Comparison of ENCODE assay signal across 9 cellular contexts in the genomic region with DNA sequence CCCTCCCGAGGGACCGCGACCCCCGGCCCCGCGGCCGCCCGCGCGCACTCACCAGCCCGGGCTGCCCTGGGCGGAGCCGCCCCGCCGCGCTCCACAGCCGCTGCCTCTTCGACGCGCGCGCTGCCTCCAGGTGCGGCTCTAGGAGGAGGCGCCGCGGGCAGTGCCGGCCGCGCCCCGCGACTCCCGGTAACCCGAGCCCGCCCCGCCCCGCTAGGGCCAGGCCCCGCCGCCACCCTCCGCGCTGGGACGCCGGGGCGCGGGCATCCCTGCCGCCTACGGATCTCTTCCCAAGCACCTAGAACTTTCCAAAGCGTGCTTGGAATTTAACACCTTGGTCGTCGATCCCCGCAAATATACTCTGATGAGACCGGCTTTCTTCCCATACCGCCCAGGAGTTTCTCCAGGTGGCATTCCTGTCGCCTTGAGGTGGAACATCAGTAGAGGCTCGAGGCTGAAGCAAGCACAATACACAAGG. TPM values are rescaled to one million over a fixed set of nuclear protein-coding genes. Genes with fewer than 3 reads are reported as not detected.
DNase-seq lines count a peak whose midpoint lies in the region; ATAC-seq, FAIRE-seq and TF ChIP-seq lines count a peak whose summit lies in the region.
"Had no signal": no experiment of that assay in that cellular context is flagged by ENCODE, and none has a peak within 500 bp of the region (broad histone marks: within the 10 kb centered on the region; RNA-seq: fewer than 3 reads in every experiment).

A gene with protein sequence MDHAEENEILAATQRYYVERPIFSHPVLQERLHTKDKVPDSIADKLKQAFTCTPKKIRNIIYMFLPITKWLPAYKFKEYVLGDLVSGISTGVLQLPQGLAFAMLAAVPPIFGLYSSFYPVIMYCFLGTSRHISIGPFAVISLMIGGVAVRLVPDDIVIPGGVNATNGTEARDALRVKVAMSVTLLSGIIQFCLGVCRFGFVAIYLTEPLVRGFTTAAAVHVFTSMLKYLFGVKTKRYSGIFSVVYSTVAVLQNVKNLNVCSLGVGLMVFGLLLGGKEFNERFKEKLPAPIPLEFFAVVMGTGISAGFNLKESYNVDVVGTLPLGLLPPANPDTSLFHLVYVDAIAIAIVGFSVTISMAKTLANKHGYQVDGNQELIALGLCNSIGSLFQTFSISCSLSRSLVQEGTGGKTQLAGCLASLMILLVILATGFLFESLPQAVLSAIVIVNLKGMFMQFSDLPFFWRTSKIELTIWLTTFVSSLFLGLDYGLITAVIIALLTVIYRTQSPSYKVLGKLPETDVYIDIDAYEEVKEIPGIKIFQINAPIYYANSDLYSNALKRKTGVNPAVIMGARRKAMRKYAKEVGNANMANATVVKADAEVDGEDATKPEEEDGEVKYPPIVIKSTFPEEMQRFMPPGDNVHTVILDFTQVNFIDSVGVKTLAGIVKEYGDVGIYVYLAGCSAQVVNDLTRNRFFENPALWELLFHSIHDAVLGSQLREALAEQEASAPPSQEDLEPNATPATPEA (minus strand): TSS at position 162 of the 475 bp plus-strand sequence. CDS start 24,693 bp downstream, outside the sequence.

- H3K9me3 ChIP-seq in iPS-18a (ENCODE audit: control insufficient read depth, low read depth, low read length) = no peaks in the 10 kb centered on the region

- peak within 1 kb of the TSS; percentile 60 for H3K4me3 ChIP-seq in iPS-18a (ENCODE audit: low read length)

- peak within 1 kb of the TSS in 3 of 4 donors; percentile 58 to 90 (median 69) for H3K4me3 Mint-ChIP-seq in IgD-negative memory B cell
- H3K4me3 Mint-ChIP-seq in stimulated activated effector memory CD8-positive, alpha-beta T cell treated with anti-CD3 and anti-CD28 coated beads, Interleukin-12 subunit alpha, Interleukin-12 subunit beta, amount 100 ng/mL, for 72 hours = peak within 1 kb of the TSS; percentile 66

- FAIRE-seq in H54 (lab: Jason Lieb, UNC) = no peak

- peaks cover 8 to 17% (median 12%) of the 10 kb centered on the region in 3 donors for H3K4me1 Mint-ChIP-seq in IgD-negative memory B cell
- peaks cover 9% of the 10 kb centered on the region for H3K4me1 Mint-ChIP-seq in stimulated activated effector memory CD8-positive, alpha-beta T cell treated with anti-CD3 and anti-CD28 coated beads, Interleukin-12 subunit alpha, Interleukin-12 subunit beta, amount 100 ng/mL, for 72 hours

- H3K27me3 ChIP-seq in iPS-18a (ENCODE audit: control insufficient read depth, insufficient read depth, low read length) = peaks cover 56% of the 10 kb centered on the region

- no peak within 1 kb of the TSS for H3K9ac ChIP-seq in iPS-18a (ENCODE audit: low read length)

- no peaks in the 10 kb centered on the region for H3K36me3 Mint-ChIP-seq in IgD-negative memory B cell
- H3K36me3 Mint-ChIP-seq in activated naive CD4-positive, alpha-beta T cell treated with anti-CD3 and anti-CD28 coated beads, Interleukin-2, amount 50 U/mL, for 72 hours = peaks cover 1 to 2% of the 10 kb centered on the region in 2 donors
- H3K36me3 Mint-ChIP-seq in stimulated activated effector memory CD8-positive, alpha-beta T cell treated with anti-CD3 and anti-CD28 coated beads, Interleukin-12 subunit alpha, Interleukin-12 subunit beta, amount 100 ng/mL, for 72 hours = no peaks in the 10 kb centered on the region

- H3K9me3 Mint-ChIP-seq in IgD-negative memory B cell = peaks cover 0 to under 1% (median 0%) of the 10 kb centered on the region in 3 donors
- peaks cover under 1% of the 10 kb centered on the region in 2 donors for H3K9me3 Mint-ChIP-seq in activated naive CD4-positive, alpha-beta T cell treated with anti-CD3 and anti-CD28 coated beads, Interleukin-2, amount 50 U/mL, for 72 hours
- peaks cover 1% of the 10 kb centered on the region for H3K9me3 Mint-ChIP-seq in stimulated activated effector memory CD8-positive, alpha-beta T cell treated with anti-CD3 and anti-CD28 coated beads, Interleukin-12 subunit alpha, Interleukin-12 subunit beta, amount 100 ng/mL, for 72 hours

- peak; percentile 44 to 85 for ATAC-seq in activated naive CD4-positive, alpha-beta T cell treated with anti-CD3 and anti-CD28 coated beads, Interleukin-2, amount 50 U/mL, for 72 hours
- peak; percentile 72 for ATAC-seq in stimulated activated effector memory CD8-positive, alpha-beta T cell treated with anti-CD3 and anti-CD28 coated beads, Interleukin-12 subunit alpha, Interleukin-12 subunit beta, amount 100 ng/mL, for 72 hours
- ATAC-seq in GM19324 (IDR thresholded peaks at IDR 0.05; ENCODE audit: low FRiP score, unreplicated experiment) = no peak

- H3K4me1 ChIP-seq in iPS-18a (ENCODE audit: control insufficient read depth, low read depth, low read length) = peaks cover 11% of the 10 kb centered on the region

- no peak within 1 kb of the TSS for H3K27ac ChIP-seq in iPS-18a (ENCODE audit: low read length)

- peaks cover 52% of the 10 kb centered on the region for H3K27me3 Mint-ChIP-seq in IgD-negative memory B cell

- no peaks in the 10 kb centered on the region for H3K36me3 ChIP-seq in iPS-18a (ENCODE audit: control insufficient read depth, low read depth, low read length)

- TF ChIP-seq POLR2A in H54 (IDR thresholded peaks at IDR 0.05; ENCODE audit: low read depth, low read length) = no peak

- no peak within 1 kb of the TSS for H3K27ac Mint-ChIP-seq in IgD-negative memory B cell
- H3K27ac Mint-ChIP-seq in activated naive CD4-positive, alpha-beta T cell treated with anti-CD3 and anti-CD28 coated beads, Interleukin-2, amount 50 U/mL, for 72 hours = no peak within 1 kb of the TSS
- no peak within 1 kb of the TSS for H3K27ac Mint-ChIP-seq in stimulated activated effector memory CD8-positive, alpha-beta T cell treated with anti-CD3 and anti-CD28 coated beads, Interleukin-12 subunit alpha, Interleukin-12 subunit beta, amount 100 ng/mL, for 72 hours

- peak; percentile 37 for DNase-seq in NCI-H2227 (lab: John Stamatoyannopoulos, UW; ENCODE audit: unreplicated experiment)
- DNase-seq in NCI-H2227 treated with DMSO at 0.1 percent for 48 hours (lab: John Stamatoyannopoulos, UW) = no peak
- peak in 1 of 2 donors; percentile 40 for DNase-seq in activated naive CD4-positive, alpha-beta T cell treated with anti-CD3 and anti-CD28 coated beads, Interleukin-2, amount 50 U/mL, for 72 hours (ENCODE audit: low spot score in 2 of 2)
- DNase-seq in stimulated activated effector memory CD8-positive, alpha-beta T cell treated with anti-CD3 and anti-CD28 coated beads, Interleukin-12 subunit alpha, Interleukin-12 subunit beta, amount 100 ng/mL, for 72 hours (ENCODE audit: low spot score in 2 of 2) = no peak
- DNase-seq in H54 (ENCODE audit: insufficient read length, low spot score) = no peak
- DNase-seq: DND-41 had no signal

RNA-seq across cellular contexts. Expression of the gene that starts here (rescaled TPM):
- polyA plus RNA-seq in IgD-negative memory B cell = not detected
- not detected for total RNA-seq in activated naive CD4-positive, alpha-beta T cell treated with anti-CD3 and anti-CD28 coated beads, Interleukin-2, amount 50 U/mL, for 72 hours

Comparison
In these comparisons a context has a peak if more than half of its experiments do, and no peak if none do; other contexts are left out.
1. Peak in ATAC-seq in activated naive CD4-positive, alpha-beta T cell treated with anti-CD3 and anti-CD28 coated beads, Interleukin-2, amount 50 U/mL, for 72 hours; RNA of the gene not detected or under 1 TPM.